8 cellular contexts compared by ENCODE assay signal in the genomic region with DNA sequence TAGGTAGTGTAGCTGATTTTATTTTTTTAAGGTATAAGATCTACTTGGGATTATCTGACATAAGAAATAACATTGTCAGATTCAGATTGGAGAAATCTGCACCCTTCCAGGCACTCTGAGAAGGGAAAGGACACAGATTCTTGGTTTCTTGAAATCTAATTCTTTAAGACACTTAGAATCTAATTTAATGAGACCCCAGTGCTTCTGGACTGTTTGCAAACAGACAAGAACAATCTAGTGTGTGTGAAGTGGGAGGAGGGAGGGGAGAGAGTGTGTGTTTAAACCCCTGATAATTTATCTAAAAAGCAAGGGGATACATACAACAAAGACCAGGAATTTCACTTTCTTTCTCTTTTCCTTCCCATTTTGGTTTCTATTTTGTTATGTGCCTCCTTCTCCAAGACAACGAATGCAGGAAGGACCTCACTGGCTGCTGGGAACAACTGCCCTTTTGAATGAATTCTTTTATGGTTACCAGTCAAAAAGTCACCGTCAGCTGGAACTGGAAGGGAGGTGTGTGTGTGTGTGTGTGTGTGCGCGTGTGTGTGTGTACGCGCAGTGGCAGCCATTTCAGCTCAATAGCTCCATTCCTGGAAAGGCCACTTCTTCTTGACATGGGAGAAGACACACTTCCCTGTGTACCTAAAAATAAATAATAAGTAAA.
DNase-seq lines count a peak whose midpoint lies in the region; ATAC-seq and TF ChIP-seq lines count a peak whose summit lies in the region.

No MANE protein-coding gene starts in this region.

- no peaks in the 10 kb centered on the region for H3K36me3 Mint-ChIP-seq in CD4-positive, alpha-beta T cell (ENCODE audit: low read depth)

- ATAC-seq in CD4-positive, alpha-beta T cell (ENCODE audit: poor library complexity), result no peak
- no peak for ATAC-seq in GM18517 (IDR thresholded peaks at IDR 0.05; ENCODE audit: unreplicated experiment)

- CTCF ChIA-PET in BJ (lab: Yijun Ruan, JAX), result interaction anchor here (0.5 to 2.3 kb wide), 9 partner anchors 16 to 393 kb away, joined by 3 to 10 read pairs (median 4); no protein-coding TSS in a partner anchor
- CTCF ChIA-PET in CD4-positive, alpha-beta T cell (lab: Charles Lee), result interaction anchor here (1.7 kb wide), 1 partner anchor 528 kb away, joined by 5 read pairs; no protein-coding TSS in a partner anchor

- H3K4me3 ChIP-seq in BJ (ENCODE audit: low read depth, low read length) (no peak overlapping the region), MM.1S (ENCODE audit: low read length) (peak overlapping the region; percentile 37), dorsolateral prefrontal cortex (peak overlapping the region in 49 of 59 donors; percentile 1 to 60 (median 34))

- H3K9ac ChIP-seq in MM.1S (ENCODE audit: low read length), result peak overlapping the region; percentile 75

- H3K27me3 ChIP-seq in BJ (ENCODE audit: control insufficient read depth, insufficient read depth, low read length) (no peaks in the 10 kb centered on the region), MM.1S (replicated peaks; ENCODE audit: insufficient read depth, low read length) (no peaks in the 10 kb centered on the region), dorsolateral prefrontal cortex (no peaks in the 10 kb centered on the region)
- no peaks in the 10 kb centered on the region for H3K27me3 ChIP-seq in CD4-positive, alpha-beta T cell (ENCODE audit: control insufficient read depth, insufficient read depth, low read length)

- H3K36me3 ChIP-seq in BJ (ENCODE audit: control insufficient read depth, insufficient read depth, low read length) (no peaks in the 10 kb centered on the region), MM.1S (replicated peaks; ENCODE audit: insufficient read depth, low read length) (no peaks in the 10 kb centered on the region)

- H3K4me1 Mint-ChIP-seq in CD4-positive, alpha-beta T cell (ENCODE audit: low read depth), result peaks cover 34% of the 10 kb centered on the region

- no peaks in the 10 kb centered on the region for H3K9me2 ChIP-seq in MM.1S (replicated peaks; ENCODE audit: insufficient read depth, low read length)

- H3K27ac Mint-ChIP-seq in CD4-positive, alpha-beta T cell, result no peak overlapping the region

- no peaks in the 10 kb centered on the region for H3K9me3 Mint-ChIP-seq in CD4-positive, alpha-beta T cell

- TF ChIP-seq CTCF in BJ (IDR thresholded peaks at IDR 0.05; ENCODE audit: insufficient read depth, low read depth, low read length), result no peak
- no peak for TF ChIP-seq CTCF in MM.1S (IDR thresholded peaks at IDR 0.05; ENCODE audit: low read length)
- peak in 1 of 56 donors; percentile 14 for TF ChIP-seq CTCF in dorsolateral prefrontal cortex (IDR thresholded peaks at IDR 0.05 in 54 of 56, conservative IDR thresholded peaks at IDR 0.05 in 2 of 56; ENCODE audit: low read depth in 1 of 56, partially characterized antibody in 56 of 56)
- TF ChIP-seq CTCF in CD4-positive, alpha-beta T cell (IDR thresholded peaks at IDR 0.05), result no peak

- peak overlapping the region; percentile 96 for H3K27ac ChIP-seq in MM.1S (ENCODE audit: low read length)
- peak overlapping the region in 56 of 59 donors; percentile 4 to 86 (median 69) for H3K27ac ChIP-seq in dorsolateral prefrontal cortex
- no peak overlapping the region for H3K27ac ChIP-seq in CD4-positive, alpha-beta T cell (ENCODE audit: low read depth, low read length)

- no peaks in the 10 kb centered on the region for H4K20me1 ChIP-seq in MM.1S (ENCODE audit: insufficient read depth, low read length)

- POLR2A ChIA-PET in BJ (lab: Charles Lee), result no interaction called here
- POLR2A ChIA-PET in CD4-positive, alpha-beta T cell (lab: Charles Lee), result interaction anchor here (0.7 kb wide), 1 partner anchor 94 kb away, joined by 3 read pairs; no protein-coding TSS in a partner anchor

- peak overlapping the region; percentile 68; the same call in 1 of the 2 replicates for H2AFZ ChIP-seq in MM.1S (ENCODE audit: low read length)

- peak; percentile 63 for DNase-seq in BJ (ENCODE audit: low read depth)
- peak; percentile 56 for DNase-seq in MM.1S
- no peak for DNase-seq in dorsolateral prefrontal cortex
- peak; percentile 75 for DNase-seq in myocyte (ENCODE audit: low read depth)
- no peak for DNase-seq in CD4-positive, alpha-beta T cell
- DNase-seq in NAMALWA (ENCODE audit: low spot score), result no peak
- DNase-seq in activated naive CD4-positive, alpha-beta T cell treated with Interleukin-2 at 50 U/mL for 16 hours, result no peak

- no peaks in the 10 kb centered on the region for H3K9me3 ChIP-seq in MM.1S (replicated peaks; ENCODE audit: insufficient read depth, low read length)
- no peaks in the 10 kb centered on the region for H3K9me3 ChIP-seq in CD4-positive, alpha-beta T cell (ENCODE audit: control insufficient read depth, low read length)

- no peak overlapping the region for H3K4me3 Mint-ChIP-seq in CD4-positive, alpha-beta T cell

- intact Hi-C loops in dorsolateral prefrontal cortex (cut with DNase I), result loop anchor here (5.0 to 10.0 kb wide), 3 partner anchors 84 to 364 kb away; no protein-coding TSS in a partner anchor
- intact Hi-C loops in CD4-positive, alpha-beta T cell (cut with DNase I, micrococcal nuclease), result loop anchor here (1.0 to 10.0 kb wide), 5 partner anchors 16 to 726 kb away; no protein-coding TSS in a partner anchor

- H3F3A ChIP-seq in MM.1S (ENCODE audit: insufficient read depth, low read length), result peaks cover 27% of the 10 kb centered on the region

- peaks cover 49% of the 10 kb centered on the region for H3K4me1 ChIP-seq in MM.1S (ENCODE audit: low read length)

- H3K27me3 Mint-ChIP-seq in CD4-positive, alpha-beta T cell, result no peaks in the 10 kb centered on the region

- H3K79me2 ChIP-seq in MM.1S (ENCODE audit: low read length), result peaks cover 14% of the 10 kb centered on the region

- peak overlapping the region; percentile 75 for H3K4me2 ChIP-seq in MM.1S (ENCODE audit: low read depth, low read length)

Comparison
In these comparisons a context has a peak if more than half of its experiments do, and no peak if none do; other contexts are left out.
1. DNase-seq: peak in BJ (single experiment), MM.1S (single experiment) and myocyte (single experiment); none in dorsolateral prefrontal cortex (0 of 10), CD4-positive, alpha-beta T cell (0 of 10), NAMALWA (single experiment) and activated naive CD4-positive, alpha-beta T cell treated with Interleukin-2 at 50 U/mL for 16 hours (single experiment).